Comparison of ENCODE assay signal across 26 cellular contexts in genomic region chr10:103180491-103180890, GRCh38.
DNase-seq lines count a peak whose midpoint lies in the region; ATAC-seq and TF ChIP-seq lines count a peak whose summit lies in the region.
"Had no signal": no experiment of that assay in that cellular context is flagged by ENCODE, and none has a peak within 500 bp of the region (broad histone marks: within the 10 kb centered on the region; RNA-seq: fewer than 3 reads in every experiment).

No MANE protein-coding gene starts in this region.

- H3K4me3 Mint-ChIP-seq in memory B cell, result no peak overlapping the region
- H3K4me3 Mint-ChIP-seq: activated CD4-positive, alpha-beta T cell treated with anti-CD3 and anti-CD28 coated beads, Interleukin-2, amount 10 ng/mL, durations not matched to agents 24 days and 14 days; activated T-cell treated with anti-CD3 and anti-CD28 coated beads, Interleukin-2, amount 50 U/mL, for 72 hours had no signal

- no peaks in the 10 kb centered on the region for H3K9me3 ChIP-seq in BLaER1
- H3K9me3 ChIP-seq in DND-41 (ENCODE audit: insufficient read depth, low read length, severe bottlenecking), result no peaks in the 10 kb centered on the region
- H3K9me3 ChIP-seq: adrenal gland, body of pancreas had no signal

- H3K4me3 ChIP-seq in BLaER1, result peak overlapping the region; percentile 55
- H3K4me3 ChIP-seq in DND-41 (ENCODE audit: low read depth in 1 of 2, low read length in 2 of 2), result peak overlapping the region in 1 of 2 experiments; percentile 28; a peak in 2 of 4 replicates
- H3K4me3 ChIP-seq: adrenal gland, body of pancreas had no signal

- H3K9me3 Mint-ChIP-seq in memory B cell, result no peaks in the 10 kb centered on the region
- H3K9me3 Mint-ChIP-seq: activated CD4-positive, alpha-beta T cell treated with anti-CD3 and anti-CD28 coated beads, Interleukin-2, amount 10 ng/mL, durations not matched to agents 24 days and 14 days; activated T-cell treated with anti-CD3 and anti-CD28 coated beads, Interleukin-2, amount 50 U/mL, for 72 hours; stimulated activated naive B cell treated with anti-CD40 and anti-IgM and Interleukin-4, amounts not matched to agents 10 μg/mL and 1 μg/mL and 100 μg/mL, for 72 hours had no signal

- H3K36me3 ChIP-seq in BLaER1 (peaks cover 36% of the 10 kb centered on the region), DND-41 (ENCODE audit: insufficient read depth, low read length) (peaks cover 52% of the 10 kb centered on the region)

- H3K27me3 Mint-ChIP-seq in memory B cell, result no peaks in the 10 kb centered on the region
- H3K27me3 Mint-ChIP-seq: activated CD4-positive, alpha-beta T cell treated with anti-CD3 and anti-CD28 coated beads, Interleukin-2, amount 10 ng/mL, durations not matched to agents 24 days and 14 days; stimulated activated naive B cell treated with anti-CD40 and anti-IgM and Interleukin-4, amounts not matched to agents 10 μg/mL and 1 μg/mL and 100 μg/mL, for 72 hours had no signal

- peaks cover 36% of the 10 kb centered on the region for H3K4me1 Mint-ChIP-seq in memory B cell

- peak overlapping the region; percentile 90 for H3K27ac Mint-ChIP-seq in memory B cell
- H3K27ac Mint-ChIP-seq: activated CD4-positive, alpha-beta T cell treated with anti-CD3 and anti-CD28 coated beads, Interleukin-2, amount 10 ng/mL, durations not matched to agents 24 days and 14 days; activated T-cell treated with anti-CD3 and anti-CD28 coated beads, Interleukin-2, amount 50 U/mL, for 72 hours had no signal

- H4K20me1 ChIP-seq in BLaER1, result peaks cover 11% of the 10 kb centered on the region
- H4K20me1 ChIP-seq in DND-41 (ENCODE audit: insufficient read depth, low read length), result peaks cover 9% of the 10 kb centered on the region; the same call in 1 of the 2 replicates

- H3K79me2 ChIP-seq in DND-41 (ENCODE audit: insufficient read depth, low read length), result peaks cover 97% of the 10 kb centered on the region

- H3K4me1 ChIP-seq in BLaER1, result peaks cover 95% of the 10 kb centered on the region
- H3K4me1 ChIP-seq in DND-41 (ENCODE audit: insufficient read depth, low read length), result peaks cover 65% of the 10 kb centered on the region

- no peak overlapping the region for H2AFZ ChIP-seq in DND-41 (ENCODE audit: low read depth, low read length)

- no peaks in the 10 kb centered on the region for H3K27me3 ChIP-seq in BLaER1
- no peaks in the 10 kb centered on the region for H3K27me3 ChIP-seq in DND-41 (ENCODE audit: insufficient read depth, low read length, poor library complexity)
- H3K27me3 ChIP-seq: adrenal gland, body of pancreas had no signal

- H3K27ac ChIP-seq in BLaER1 (peak overlapping the region; percentile 97), DND-41 (ENCODE audit: low read length) (peak overlapping the region; percentile 91)
- H3K27ac ChIP-seq: epithelial cell of prostate had no signal

- H3K4me2 ChIP-seq in BLaER1 (peak overlapping the region; percentile 75), DND-41 (ENCODE audit: insufficient read depth, low read length) (peak overlapping the region; percentile 55)

- no peak for TF ChIP-seq CTCF in DND-41 (IDR thresholded peaks at IDR 0.05; ENCODE audit: borderline replicate concordance, extremely low read depth, low read length, poor library complexity, severe bottlenecking)

- DNase-seq in DND-41, result no peak
- peak; percentile 54 for DNase-seq in NAMALWA (ENCODE audit: low spot score)
- DNase-seq in memory B cell (ENCODE audit: low spot score in 2 of 2), result no peak
- DNase-seq in hypothalamus (lab: John Stamatoyannopoulos, UW), result no peak
- no peak for DNase-seq in SW 1271 (lab: John Stamatoyannopoulos, UW)
- no peak for DNase-seq in activated CD4-positive, alpha-beta T cell treated with anti-CD3 and anti-CD28 coated beads for 4 hours
- no peak for DNase-seq in SIG-M5 (lab: John Stamatoyannopoulos, UW)
- DNase-seq: ACHN; activated naive CD4-positive, alpha-beta T cell treated with Interleukin-2 at 50 U/mL for 16 hours; activated T-cell treated with anti-CD3 and anti-CD28 coated beads, Interleukin-2, amount 50 U/mL, for 72 hours; adrenal gland; Calu3; cerebellar nuclear complex; DMS79 treated with DMSO at 0.1 percent for 48 hours; glutamatergic neuron; NCI-H2029 treated with DMSO at 0.1 percent for 48 hours; NCI-H226; NCI-H748 treated with DMSO at 0.1 percent for 48 hours; nucleus accumbens; stimulated activated CD4-positive, alpha-beta T cell treated with anti-CD3 and anti-CD28 coated beads, Interleukin-4, amount 100 ng/mL, for 4 hours had no signal

- H3K9ac ChIP-seq in BLaER1 (peak overlapping the region; percentile 76), DND-41 (ENCODE audit: low read depth, low read length) (peak overlapping the region; percentile 46)

- no peak for ATAC-seq in DND-41 (ENCODE audit: insufficient read depth, low read depth)
- ATAC-seq in memory B cell (ENCODE audit: low read depth), result no peak
- ATAC-seq: activated T-cell treated with anti-CD3 and anti-CD28 coated beads, Interleukin-2, amount 50 U/mL, for 72 hours; body of pancreas; SK-N-SH treated with all-trans-retinoic acid at 6 μM for 48 hours had no signal

- H3K36me3 Mint-ChIP-seq in memory B cell, result peaks cover 2% of the 10 kb centered on the region
